In genomic region chr1:171084091-171084490, GRCh38 we compare ENCODE assay signal across 24 cellular contexts. TPM values are rescaled to one million over a fixed set of nuclear protein-coding genes. Genes with fewer than 3 reads are reported as not detected.
DNase-seq lines count a peak whose midpoint lies in the region; ATAC-seq and TF ChIP-seq lines count a peak whose summit lies in the region.
"Had no signal": no experiment of that assay in that cellular context is flagged by ENCODE, and none has a peak within 500 bp of the region (broad histone marks: within the 10 kb centered on the region; RNA-seq: fewer than 3 reads in every experiment).

No MANE protein-coding gene starts in this region.

- intact Hi-C loops in heart left ventricle (cut with DNase I) = loop anchor here in 8 of 10 donors (2.0 to 10.0 kb wide), 8 partner anchors 101 to 233 kb away; partner anchors contain the start of genes FMO4 (in 5 of the 8) and FMO2 (in 4 of the 8)
- intact Hi-C loops in left ventricle myocardium inferior (cut with micrococcal nuclease) = loop anchor here (5.0 kb wide), 2 partner anchors 103 to 143 kb away; partner anchors contain the start of gene FMO2
- intact Hi-C loops in heart right ventricle (cut with DNase I) = loop anchor here in 8 of 10 donors (5.0 to 10.0 kb wide), 6 partner anchors 61 to 231 kb away; partner anchors contain the start of genes FMO2 (in 6 of the 8) and FMO4 (in 5 of the 8)
- intact Hi-C loops in posterior cingulate gyrus (cut with DNase I) = no loop called here

- no peak for TF ChIP-seq POLR2A in heart left ventricle (IDR thresholded peaks at IDR 0.05)

- H3K27me3 ChIP-seq in heart left ventricle = no peaks in the 10 kb centered on the region
- H3K27me3 ChIP-seq in left ventricle myocardium inferior (ENCODE audit: low read depth) = no peaks in the 10 kb centered on the region
- H3K27me3 ChIP-seq in heart right ventricle = no peaks in the 10 kb centered on the region
- H3K27me3 ChIP-seq: MG63 had no signal

- DNase-seq in DMS153 (lab: John Stamatoyannopoulos, UW) (peak; percentile 10), DMS153 treated with DMSO at 0.1 percent for 48 hours (lab: John Stamatoyannopoulos, UW; ENCODE audit: unreplicated experiment) (no peak), heart left ventricle (no peak), left ventricle myocardium inferior (no peak), heart right ventricle (no peak), pons (ENCODE audit: low spot score) (no peak), posterior cingulate gyrus (no peak), NOMO-1 treated with DMSO at 0.1 percent for 48 hours (lab: John Stamatoyannopoulos, UW; ENCODE audit: unreplicated experiment) (no peak)
- DNase-seq: AML-193, EL, HCEC 1CT, Karpas-422, MG63, NCI-H1048, NCI-H1694, NCI-H2171 treated with DMSO at 0.1 percent for 48 hours, NCI-H774, PC-3, RPMI8226 had no signal

- peak; percentile 86 to 98 (median 94) for ATAC-seq in heart left ventricle
- peak; percentile 47 to 97 (median 82) for ATAC-seq in heart right ventricle
- ATAC-seq: GM23338, PC-3 had no signal

- no peak for TF ChIP-seq CTCF in heart left ventricle (IDR thresholded peaks at IDR 0.05)
- no peak for TF ChIP-seq CTCF in left ventricle myocardium inferior (IDR thresholded peaks at IDR 0.05; ENCODE audit: borderline replicate concordance)
- TF ChIP-seq CTCF in heart right ventricle (IDR thresholded peaks at IDR 0.05) = no peak

- H3K36me3 ChIP-seq in heart left ventricle = no peaks in the 10 kb centered on the region
- H3K36me3 ChIP-seq in left ventricle myocardium inferior = no peaks in the 10 kb centered on the region
- no peaks in the 10 kb centered on the region for H3K36me3 ChIP-seq in heart right ventricle
- H3K36me3 ChIP-seq: MG63 had no signal

- peaks cover 0 to 29% (median 9%) of the 10 kb centered on the region in 12 donors for H3K4me1 ChIP-seq in heart left ventricle
- peaks cover 37% of the 10 kb centered on the region for H3K4me1 ChIP-seq in left ventricle myocardium inferior
- peaks cover 0 to 42% (median 10%) of the 10 kb centered on the region in 9 donors for H3K4me1 ChIP-seq in heart right ventricle

- no peak overlapping the region for H3K4me3 ChIP-seq in heart left ventricle
- H3K4me3 ChIP-seq in left ventricle myocardium inferior = no peak overlapping the region
- H3K4me3 ChIP-seq in heart right ventricle = no peak overlapping the region
- H3K4me3 ChIP-seq: GM23338, MG63 had no signal

- H3K9me3 ChIP-seq in heart left ventricle (no peaks in the 10 kb centered on the region), left ventricle myocardium inferior (replicated peaks) (no peaks in the 10 kb centered on the region), heart right ventricle (no peaks in the 10 kb centered on the region)
- H3K9me3 ChIP-seq: MG63 had no signal

- H3K27ac ChIP-seq in heart left ventricle (no peak overlapping the region), left ventricle myocardium inferior (replicated peaks) (no peak overlapping the region), heart right ventricle (no peak overlapping the region)
- H3K27ac ChIP-seq: 22Rv1, C4-2B had no signal

RNA-seq across cellular contexts. Expression of gene FMO3, which starts 6.6 kb away (rescaled TPM):
- 1 to 10 TPM in 7 of 9 donors, under 1 TPM in 2; 0.75 to 2.7 (median 1.6) TPM for total RNA-seq in heart left ventricle
- 1 to 10 TPM in 1 of 2 donors, under 1 TPM in 1; 0.58 to 1.4 TPM for polyA plus RNA-seq in heart left ventricle
- total RNA-seq in left ventricle myocardium inferior = 1.3 TPM
- 1 to 10 TPM in 5 of 10 donors, under 1 TPM in 5; 0.51 to 2.1 (median 1.1) TPM for total RNA-seq in heart right ventricle
- polyA plus RNA-seq in heart right ventricle = 1 to 10 TPM in 1 of 2 donors, under 1 TPM in 1; 0.83 to 1.4 TPM
- total RNA-seq: GM23338, NCI-H460, PC-3 had no signal
- polyA plus RNA-seq: IgD-negative memory B cell had no signal
